ENCODE assay signal across 8 cellular contexts in genomic region chr1:6743189-6744101, GRCh38.
DNase-seq lines count a peak whose midpoint lies in the region; ATAC-seq and TF ChIP-seq lines count a peak whose summit lies in the region.

No MANE protein-coding gene starts in this region.

- peaks cover 30% of the 10 kb centered on the region for H3K27me3 Mint-ChIP-seq in stimulated activated naive CD8-positive, alpha-beta T cell treated with anti-CD3 and anti-CD28 coated beads, Interleukin-15, amount 100 ng/mL, for 72 hours

- no peak overlapping the region for H3K27ac Mint-ChIP-seq in stimulated activated naive CD8-positive, alpha-beta T cell treated with anti-CD3 and anti-CD28 coated beads, Interleukin-15, amount 100 ng/mL, for 72 hours

- DNase-seq in NCI-H1436 (lab: John Stamatoyannopoulos, UW) (peak; percentile 3), NCI-H1436 treated with DMSO at 0.1 percent for 48 hours (lab: John Stamatoyannopoulos, UW) (no peak), NCI-H446 treated with DMSO at 0.1 percent for 48 hours (lab: John Stamatoyannopoulos, UW) (peak; percentile 49), astrocyte of the cerebellum (ENCODE audit: low read depth) (peak; percentile 78), inferior parietal cortex (ENCODE audit: extremely low spot score) (peak; percentile 49), activated gamma-delta T cell treated with Interleukin-2 at 50 U/mL for 16 hours (no peak)
- peak; percentile 30 to 43 for DNase-seq in stimulated activated naive CD8-positive, alpha-beta T cell treated with anti-CD3 and anti-CD28 coated beads, Interleukin-15, amount 100 ng/mL, for 72 hours

- in situ Hi-C loops in astrocyte of the cerebellum (cut with HindIII; ENCODE audit: low sequenced_read_pairs) = no loop called here

- TF ChIP-seq CTCF in astrocyte of the cerebellum (IDR thresholded peaks at IDR 0.05; ENCODE audit: low read depth, low read length, missing control alignments) = no peak

- no peak overlapping the region for H3K4me3 ChIP-seq in astrocyte of the cerebellum (ENCODE audit: low read depth, low read length)

- no peaks in the 10 kb centered on the region for H3K9me3 Mint-ChIP-seq in stimulated activated naive CD8-positive, alpha-beta T cell treated with anti-CD3 and anti-CD28 coated beads, Interleukin-15, amount 100 ng/mL, for 72 hours

- H3K4me1 Mint-ChIP-seq in stimulated activated naive CD8-positive, alpha-beta T cell treated with anti-CD3 and anti-CD28 coated beads, Interleukin-15, amount 100 ng/mL, for 72 hours = peaks cover 11% of the 10 kb centered on the region

- peak; percentile 53 for ATAC-seq in stimulated activated naive CD8-positive, alpha-beta T cell treated with anti-CD3 and anti-CD28 coated beads, Interleukin-15, amount 100 ng/mL, for 72 hours
- no peak for ATAC-seq in GM18505 (IDR thresholded peaks at IDR 0.05; ENCODE audit: unreplicated experiment)

- peak overlapping the region in 1 of 2 donors; percentile 39 for H3K4me3 Mint-ChIP-seq in stimulated activated naive CD8-positive, alpha-beta T cell treated with anti-CD3 and anti-CD28 coated beads, Interleukin-15, amount 100 ng/mL, for 72 hours

- no peak for TF ChIP-seq POLR2A in GM18505 (IDR thresholded peaks at IDR 0.05; ENCODE audit: borderline replicate concordance, extremely low read depth, insufficient read depth, insufficient read length)

Comparison
In these comparisons a context has a peak if more than half of its experiments do, and no peak if none do; other contexts are left out.
1. DNase-seq: peak in NCI-H1436 (single experiment), NCI-H446 treated with DMSO at 0.1 percent for 48 hours (single experiment), astrocyte of the cerebellum (single experiment), inferior parietal cortex (single experiment) and stimulated activated naive CD8-positive, alpha-beta T cell treated with anti-CD3 and anti-CD28 coated beads, Interleukin-15, amount 100 ng/mL, for 72 hours (2 of 2); none in NCI-H1436 treated with DMSO at 0.1 percent for 48 hours (single experiment) and activated gamma-delta T cell treated with Interleukin-2 at 50 U/mL for 16 hours (single experiment).